Comparison of ENCODE assay signal across 12 cellular contexts in the genomic region with DNA sequence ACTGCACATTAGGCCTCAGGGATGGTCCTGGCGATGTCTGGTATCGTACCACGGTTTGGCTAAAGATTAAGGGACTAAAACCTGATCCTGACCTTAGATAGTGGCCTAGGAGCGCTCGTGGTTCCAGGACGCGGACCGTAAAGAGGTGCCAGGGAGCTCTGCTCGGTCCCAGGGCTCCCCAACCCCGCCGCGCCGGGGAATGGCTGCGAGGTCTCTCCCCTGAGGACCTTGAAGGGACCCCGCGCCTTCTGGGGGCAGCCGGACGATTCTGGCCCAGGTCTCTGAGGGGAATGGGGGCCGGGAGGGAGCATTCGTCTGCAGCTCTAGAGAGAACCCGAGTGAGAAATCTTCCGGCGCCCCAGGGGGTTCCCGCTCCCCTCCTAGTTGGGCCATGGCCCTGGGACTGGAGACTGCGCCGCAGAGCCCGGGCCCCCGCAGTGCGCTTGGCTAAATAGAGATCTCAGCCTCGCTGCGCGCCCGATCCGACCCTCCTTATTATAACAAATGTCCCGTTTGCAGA. TPM values are rescaled to one million over a fixed set of nuclear protein-coding genes. Genes with fewer than 3 reads are reported as not detected.
A peak's percentile ranks its signal among the peaks of the same experiment; 100 is the strongest.
DNase-seq lines count a peak whose midpoint lies in the region; ATAC-seq and TF ChIP-seq lines count a peak whose summit lies in the region.
"Had no signal": no experiment of that assay in that cellular context is flagged by ENCODE, and none has a peak within 500 bp of the region (broad histone marks: within the 10 kb centered on the region; RNA-seq: fewer than 3 reads in every experiment).

No MANE protein-coding gene starts in this region.

- no peaks in the 10 kb centered on the region for H4K20me1 ChIP-seq in SK-N-SH (ENCODE audit: insufficient read depth)

- no peaks in the 10 kb centered on the region for H3K9me3 ChIP-seq in iPS-18a (ENCODE audit: control insufficient read depth, low read depth, low read length)
- H3K9me3 ChIP-seq in SK-N-SH = no peaks in the 10 kb centered on the region

- H3K27ac Mint-ChIP-seq in activated T-cell treated with anti-CD3 and anti-CD28 coated beads, Interleukin-2, amount 50 U/mL, for 72 hours = no peak overlapping the region
- H3K27ac Mint-ChIP-seq in progenitor cell of endocrine pancreas = no peak overlapping the region

- CTCF ChIA-PET in SK-N-SH (lab: Yijun Ruan, JAX) = interaction anchor here (0.9 to 1.6 kb wide), 4 partner anchors 28 to 113 kb away, joined by 3 to 6 read pairs (median 4); no protein-coding TSS in a partner anchor

- H3K4me3 Mint-ChIP-seq in activated T-cell treated with anti-CD3 and anti-CD28 coated beads, Interleukin-2, amount 50 U/mL, for 72 hours = peak overlapping the region; percentile 64 to 73
- peak overlapping the region; percentile 48 for H3K4me3 Mint-ChIP-seq in progenitor cell of endocrine pancreas (ENCODE audit: low read depth)

- H3K4me1 ChIP-seq in iPS-18a (ENCODE audit: control insufficient read depth, low read depth, low read length) (peaks cover 27% of the 10 kb centered on the region), SK-N-SH (ENCODE audit: control insufficient read depth in 1 of 2, insufficient read depth in 2 of 2, low read depth in 1 of 2, low read length in 1 of 2) (no peaks in the 10 kb centered on the region)

- POLR2A ChIA-PET in SK-N-SH (lab: Yijun Ruan, JAX) = no interaction called here

- no peak for TF ChIP-seq EP300 in SK-N-SH (IDR thresholded peaks at IDR 0.05; ENCODE audit: borderline replicate concordance in 1 of 2, low read depth in 1 of 2, low read length in 1 of 2)

- no peaks in the 10 kb centered on the region for H3K9me3 Mint-ChIP-seq in activated T-cell treated with anti-CD3 and anti-CD28 coated beads, Interleukin-2, amount 50 U/mL, for 72 hours
- H3K9me3 Mint-ChIP-seq in progenitor cell of endocrine pancreas (ENCODE audit: low read depth) = no peaks in the 10 kb centered on the region

- WGBS in SK-N-SH (ENCODE audit: low lambda C conversion rate) = 21% methylated on average over 6 of the region's 35 CpGs

- TF ChIP-seq CTCF in progenitor cell of endocrine pancreas (IDR thresholded peaks at IDR 0.05; ENCODE audit: unreplicated experiment) = no peak
- no peak for TF ChIP-seq CTCF in SK-N-SH (IDR thresholded peaks at IDR 0.05)

- peak; percentile 34 to 48 for ATAC-seq in activated T-cell treated with anti-CD3 and anti-CD28 coated beads, Interleukin-2, amount 50 U/mL, for 72 hours (replicated peaks in 1 of 2)
- no peak for ATAC-seq in GM18520 (IDR thresholded peaks at IDR 0.05; ENCODE audit: unreplicated experiment)
- ATAC-seq: HCT116 had no signal

- H3K4me3 ChIP-seq in H7 (ENCODE audit: insufficient read depth, low read depth, low read length) (peak overlapping the region; percentile 32; the same call in 1 of the 2 replicates), iPS-18a (ENCODE audit: low read length) (peak overlapping the region; percentile 61), SK-N-SH (ENCODE audit: low read depth in 2 of 2, low read length in 1 of 2) (no peak overlapping the region)

- H3K4me2 ChIP-seq in SK-N-SH = no peak overlapping the region
- H3K4me2 ChIP-seq: KMS-11 had no signal

- H3K36me3 Mint-ChIP-seq in activated T-cell treated with anti-CD3 and anti-CD28 coated beads, Interleukin-2, amount 50 U/mL, for 72 hours (ENCODE audit: insufficient read depth in 2 of 2) = no peaks in the 10 kb centered on the region
- H3K36me3 Mint-ChIP-seq in progenitor cell of endocrine pancreas (ENCODE audit: insufficient read depth) = no peaks in the 10 kb centered on the region

- H3K79me2 ChIP-seq in SK-N-SH (ENCODE audit: insufficient read depth) = no peaks in the 10 kb centered on the region

- peak; percentile 85 for DNase-seq in H7
- peak in 1 of 2 donors; percentile 2 for DNase-seq in activated T-cell treated with anti-CD3 and anti-CD28 coated beads, Interleukin-2, amount 50 U/mL, for 72 hours
- DNase-seq in progenitor cell of endocrine pancreas (ENCODE audit: low spot score, unreplicated experiment) = no peak
- no peak for DNase-seq in substantia nigra (lab: John Stamatoyannopoulos, UW)
- no peak for DNase-seq in SK-N-SH
- DNase-seq in inferior parietal cortex (ENCODE audit: extremely low spot score) = no peak
- DNase-seq: effector CD8-positive, alpha-beta T cell; NCI-H1930 had no signal

- H3K9ac ChIP-seq in iPS-18a (ENCODE audit: low read length) = no peak overlapping the region
- H3K9ac ChIP-seq in SK-N-SH = no peak overlapping the region
- H3K9ac ChIP-seq: KMS-11 had no signal

- no peaks in the 10 kb centered on the region for H3K36me3 ChIP-seq in H7 (replicated peaks; ENCODE audit: control insufficient read depth, insufficient read depth, low read length)
- H3K36me3 ChIP-seq in iPS-18a (ENCODE audit: control insufficient read depth, low read depth, low read length) = no peaks in the 10 kb centered on the region
- H3K36me3 ChIP-seq in SK-N-SH (replicated peaks in 1 of 2; ENCODE audit: control insufficient read depth in 1 of 2, insufficient read depth in 2 of 2, low read length in 1 of 2) = no peaks in the 10 kb centered on the region

- H3F3A ChIP-seq in SK-N-SH (replicated peaks; ENCODE audit: insufficient read depth) = peaks cover 3% of the 10 kb centered on the region

- no peak overlapping the region for H2AFZ ChIP-seq in SK-N-SH (ENCODE audit: low read depth)

- H3K9me2 ChIP-seq in SK-N-SH = no peaks in the 10 kb centered on the region

- H3K27ac ChIP-seq in iPS-18a (ENCODE audit: low read length) (no peak overlapping the region), substantia nigra (ENCODE audit: low read depth, low read length, poor library complexity, severe bottlenecking) (no peak overlapping the region), SK-N-SH (ENCODE audit: low read depth in 2 of 2, low read length in 1 of 2) (no peak overlapping the region)
- H3K27ac ChIP-seq: KMS-11 had no signal

- peaks cover 52% of the 10 kb centered on the region for H3K27me3 Mint-ChIP-seq in activated T-cell treated with anti-CD3 and anti-CD28 coated beads, Interleukin-2, amount 50 U/mL, for 72 hours (ENCODE audit: low read depth)
- H3K27me3 Mint-ChIP-seq in progenitor cell of endocrine pancreas = peaks cover 97% of the 10 kb centered on the region

- H3K4me1 Mint-ChIP-seq in activated T-cell treated with anti-CD3 and anti-CD28 coated beads, Interleukin-2, amount 50 U/mL, for 72 hours (ENCODE audit: low read depth) = peaks cover 10% of the 10 kb centered on the region
- peaks cover 1% of the 10 kb centered on the region for H3K4me1 Mint-ChIP-seq in progenitor cell of endocrine pancreas (ENCODE audit: low read depth)

- TF ChIP-seq RAD21 in SK-N-SH (IDR thresholded peaks at IDR 0.05; ENCODE audit: low read length) = no peak

- peaks cover 91% of the 10 kb centered on the region for H3K27me3 ChIP-seq in H7 (ENCODE audit: control insufficient read depth, insufficient read depth, low read length)
- peaks cover 100% of the 10 kb centered on the region for H3K27me3 ChIP-seq in iPS-18a (ENCODE audit: control insufficient read depth, insufficient read depth, low read length)
- peaks cover 67% of the 10 kb centered on the region for H3K27me3 ChIP-seq in SK-N-SH (ENCODE audit: insufficient read depth)

TF ChIP-seq in SK-N-SH, 30 proteins besides CTCF, POLR2A, EP300 and RAD21:
- TF ChIP-seq ELF1 (IDR thresholded peaks at IDR 0.05) (no peak), FOXJ3 (CRISPR knock-in tag; IDR thresholded peaks at IDR 0.05) (no peak), TCF12 (IDR thresholded peaks at IDR 0.05) (no peak), SMC3 (IDR thresholded peaks at IDR 0.05; ENCODE audit: low read depth, low read length) (no peak), ZBTB33 (IDR thresholded peaks at IDR 0.05; ENCODE audit: borderline replicate concordance, low read depth) (no peak), EZH2phosphoT487 (IDR thresholded peaks at IDR 0.05; ENCODE audit: borderline replicate concordance, low read depth) (no peak), CHD2 (IDR thresholded peaks at IDR 0.05; ENCODE audit: low read length, partially characterized antibody) (no peak), MXI1 (IDR thresholded peaks at IDR 0.05; ENCODE audit: low read depth, low read length) (no peak), USF2 (IDR thresholded peaks at IDR 0.05; ENCODE audit: borderline replicate concordance, low read depth, low read length) (no peak), TEAD4 (IDR thresholded peaks at IDR 0.05; ENCODE audit: borderline replicate concordance, insufficient read depth) (no peak), POLR2AphosphoS5 (IDR thresholded peaks at IDR 0.05; ENCODE audit: low read depth, low read length) (no peak), YY1 (IDR thresholded peaks at IDR 0.05; ENCODE audit: low read depth) (no peak)

RNA-seq across cellular contexts. Expression of gene PAX8, which starts 1.8 kb away (rescaled TPM):
- not detected in 2 replicates for total RNA-seq in H7 (2014; rRNA removed; shearing (Covaris generic))
- 1 to 10 TPM; 3.0 to 4.3 TPM for total RNA-seq in activated T-cell treated with anti-CD3 and anti-CD28 coated beads, Interleukin-2, amount 50 U/mL, for 72 hours
- 3.9 and 8.4 TPM in 2 replicates for total RNA-seq in progenitor cell of endocrine pancreas
- polyA plus RNA-seq in SK-N-SH (2012; rRNA removed) = 0.08 and 0.23 TPM in 2 replicates
- 0.04 and 0.08 TPM in 2 replicates for polyA plus RNA-seq in SK-N-SH (2012; cell fraction: cytosol; rRNA removed)
- 0.18 and 0.23 TPM in 2 replicates for polyA plus RNA-seq in SK-N-SH (2012; cell fraction: nucleus; rRNA removed)

Comparison
In these comparisons a context has a peak if more than half of its experiments do, and no peak if none do; other contexts are left out.
1. H3K4me3 ChIP-seq: peak in H7 (single experiment) and iPS-18a (single experiment); none in SK-N-SH (0 of 2).